Comparison of ENCODE assay signal across 8 cellular contexts in the genomic region with DNA sequence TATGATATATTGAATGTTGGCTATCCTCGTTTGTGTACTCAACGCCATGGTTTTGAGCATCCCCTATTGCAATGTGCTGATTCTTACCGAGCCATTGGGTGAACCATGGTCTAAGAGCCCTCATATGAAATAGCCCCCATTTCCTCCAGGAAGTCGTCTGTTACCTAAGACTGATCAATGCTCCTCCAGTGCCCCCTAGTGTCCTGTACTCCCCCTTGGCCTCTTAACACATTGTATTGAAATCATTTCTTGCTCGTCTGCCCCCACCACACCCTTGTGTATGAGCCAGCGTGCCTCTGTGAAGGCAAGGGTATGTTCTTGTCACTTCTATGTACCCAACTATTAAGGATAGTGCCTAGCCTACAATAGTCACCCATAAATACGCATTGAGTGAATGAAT. TPM values are rescaled to one million over a fixed set of nuclear protein-coding genes. Genes with fewer than 3 reads are reported as not detected.
DNase-seq lines count a peak whose midpoint lies in the region; ATAC-seq lines count a peak whose summit lies in the region.

No MANE protein-coding gene starts in this region.

- ATAC-seq in GM19438 (IDR thresholded peaks at IDR 0.05; ENCODE audit: low read depth, unreplicated experiment) (peak; percentile 81), GM19324 (IDR thresholded peaks at IDR 0.05; ENCODE audit: low FRiP score, unreplicated experiment) (no peak)

- DNase-seq in COLO829 (ENCODE audit: low spot score), result peak; percentile 78
- DNase-seq in HT1080 (ENCODE audit: low read depth), result peak; percentile 68
- DNase-seq in SHP77 (lab: John Stamatoyannopoulos, UW), result peak; percentile 36 to 44
- peak; percentile 49 for DNase-seq in activated naive CD4-positive, alpha-beta T cell treated with anti-CD3 and anti-CD28 coated beads, Interleukin-2, amount 50 U/mL, for 16 hours
- peak; percentile 78 for DNase-seq in islet precursor cell
- peak; percentile 4 to 25 for DNase-seq in stimulated activated CD8-positive, alpha-beta memory T cell treated with anti-CD3 and anti-CD28 coated beads, Interleukin-2, amount 100 ng/mL, for 1 hour (ENCODE audit: low read depth in 2 of 2)

RNA-seq across cellular contexts. Expression of a gene that starts 11.2 kb away (rescaled TPM):
- 28.3 and 44.3 TPM in 2 replicates for total RNA-seq in HT1080 (2014; rRNA removed; shearing (Covaris generic))
- polyA plus RNA-seq in HT1080 (2015; cell fraction: cytosol; rRNA removed), result 13.9 and 14.2 TPM in 2 replicates
- polyA plus RNA-seq in HT1080 (2015; cell fraction: nucleus; rRNA removed), result 26.4 and 27.6 TPM in 2 replicates

Comparison
In these comparisons a context has a peak if more than half of its experiments do, and no peak if none do; other contexts are left out.
1. DNase-seq: peak in every context shown above with its lines; median percentile 78 in COLO829; 78 in islet precursor cell; 68 in HT1080; 49 in activated naive CD4-positive, alpha-beta T cell treated with anti-CD3 and anti-CD28 coated beads, Interleukin-2, amount 50 U/mL, for 16 hours; 40 in SHP77; 14 in stimulated activated CD8-positive, alpha-beta memory T cell treated with anti-CD3 and anti-CD28 coated beads, Interleukin-2, amount 100 ng/mL, for 1 hour.